9 cellular contexts compared by ENCODE assay signal in the genomic region with DNA sequence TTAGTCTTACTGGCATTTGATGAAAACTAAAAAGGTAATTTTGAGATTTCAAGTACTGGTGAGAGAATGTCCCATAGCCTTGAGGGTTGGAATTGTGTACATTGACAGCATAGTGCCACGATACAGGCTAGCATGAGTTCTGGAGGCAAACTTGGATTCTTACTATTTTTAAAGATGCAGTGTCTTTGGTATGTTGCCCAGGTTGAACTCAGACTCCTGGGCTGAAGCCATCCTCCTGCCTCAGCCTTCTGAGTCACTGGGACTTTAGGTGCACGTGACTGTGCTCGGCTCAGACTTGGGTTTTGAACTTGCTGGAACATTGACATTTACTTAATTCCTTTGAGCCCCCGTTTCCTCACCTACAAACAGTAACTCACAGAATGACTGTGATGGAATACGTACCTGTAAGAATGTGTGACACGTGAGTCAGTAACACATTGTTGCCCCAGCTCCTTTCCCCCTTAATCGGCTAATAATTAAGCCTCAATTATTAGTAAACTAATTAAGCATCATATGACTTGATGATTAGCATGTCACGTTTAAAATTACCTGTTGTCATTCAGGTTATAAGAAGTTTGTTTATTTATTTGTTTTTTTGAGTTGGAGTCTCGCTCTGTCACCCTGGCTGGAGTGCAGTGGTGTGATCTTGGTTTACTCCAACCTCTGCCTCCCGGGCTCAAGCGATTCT. TPM values are rescaled to one million over a fixed set of nuclear protein-coding genes. Genes with fewer than 3 reads are reported as not detected.
A peak's percentile ranks its signal among the peaks of the same experiment; 100 is the strongest.
DNase-seq lines count a peak whose midpoint lies in the region; ATAC-seq lines count a peak whose summit lies in the region.
"Had no signal": no experiment of that assay in that cellular context is flagged by ENCODE, and none has a peak within 500 bp of the region (broad histone marks: within the 10 kb centered on the region; RNA-seq: fewer than 3 reads in every experiment).

No MANE protein-coding gene starts in this region.

- H3K27me3 Mint-ChIP-seq in activated CD4-positive, alpha-beta T cell treated with anti-CD3 and anti-CD28 coated beads, Interleukin-2, amount 10 ng/mL, durations not matched to agents 7 days and 5 days, result no peaks in the 10 kb centered on the region

- H3K4me1 Mint-ChIP-seq in activated CD4-positive, alpha-beta T cell treated with anti-CD3 and anti-CD28 coated beads, Interleukin-2, amount 10 ng/mL, durations not matched to agents 7 days and 5 days, result peaks cover 46% of the 10 kb centered on the region

- no peak overlapping the region for H3K4me3 Mint-ChIP-seq in activated CD4-positive, alpha-beta T cell treated with anti-CD3 and anti-CD28 coated beads, Interleukin-2, amount 10 ng/mL, durations not matched to agents 7 days and 5 days

- H3K36me3 Mint-ChIP-seq in activated CD4-positive, alpha-beta T cell treated with anti-CD3 and anti-CD28 coated beads, Interleukin-2, amount 10 ng/mL, durations not matched to agents 7 days and 5 days (ENCODE audit: low read depth), result peaks cover 14% of the 10 kb centered on the region

- H3K36me3 ChIP-seq in skeletal muscle satellite cell (ENCODE audit: insufficient read depth, low read length) (peaks cover 6% of the 10 kb centered on the region), H7 (replicated peaks; ENCODE audit: control insufficient read depth, insufficient read depth, low read length) (0 out of 2 replicates have a peak, but pooled peaks cover 2% of the 10 kb centered on the region)

- POLR2A ChIA-PET in activated CD4-positive, alpha-beta T cell treated with anti-CD3 and anti-CD28 coated beads, Interleukin-2, amount 10 ng/mL, durations not matched to agents 7 days and 5 days (lab: Charles Lee), result no interaction called here

- H3K4me3 ChIP-seq in skeletal muscle satellite cell (ENCODE audit: low read length) (peak overlapping the region; percentile 21), H7 (ENCODE audit: insufficient read depth, low read depth, low read length) (no peak overlapping the region)

- H3K27me3 ChIP-seq in skeletal muscle satellite cell (ENCODE audit: control insufficient read depth, insufficient read depth, low read length) (no peaks in the 10 kb centered on the region), H7 (ENCODE audit: control insufficient read depth, insufficient read depth, low read length) (no peaks in the 10 kb centered on the region)

- H3K27ac Mint-ChIP-seq in activated CD4-positive, alpha-beta T cell treated with anti-CD3 and anti-CD28 coated beads, Interleukin-2, amount 10 ng/mL, durations not matched to agents 7 days and 5 days, result peak overlapping the region; percentile 13

- CTCF ChIA-PET in activated CD4-positive, alpha-beta T cell treated with anti-CD3 and anti-CD28 coated beads, Interleukin-2, amount 10 ng/mL, durations not matched to agents 7 days and 5 days (lab: Charles Lee), result interaction anchor here (1.5 kb wide), 1 partner anchor 10 kb away, joined by 3 read pairs; a partner anchor contains a TSS

- peaks cover 28% of the 10 kb centered on the region for H3K4me1 ChIP-seq in skeletal muscle satellite cell (ENCODE audit: control insufficient read depth, insufficient read depth, low read length)

- no peak for ATAC-seq in HG03432 (IDR thresholded peaks at IDR 0.05; ENCODE audit: unreplicated experiment)

- H3K9ac ChIP-seq in skeletal muscle satellite cell (ENCODE audit: low read depth, low read length), result no peak overlapping the region

- peak overlapping the region; percentile 62 for H3K4me2 ChIP-seq in skeletal muscle satellite cell (ENCODE audit: low read length)

- no peaks in the 10 kb centered on the region for H3K9me3 ChIP-seq in skeletal muscle satellite cell (replicated peaks; ENCODE audit: low read length)

- no peaks in the 10 kb centered on the region for H3K9me3 Mint-ChIP-seq in activated CD4-positive, alpha-beta T cell treated with anti-CD3 and anti-CD28 coated beads, Interleukin-2, amount 10 ng/mL, durations not matched to agents 7 days and 5 days

- DNase-seq in ELR (ENCODE audit: low read depth), result peak; percentile 88
- DNase-seq in activated CD4-positive, alpha-beta T cell treated with anti-CD3 and anti-CD28 coated beads, Interleukin-2, amount 10 ng/mL, durations not matched to agents 7 days and 5 days, result no peak
- peak; percentile 83 for DNase-seq in fibroblast of the conjunctiva (ENCODE audit: low read depth)
- DNase-seq in NCI-H1092 treated with DMSO at 0.1 percent for 48 hours (lab: John Stamatoyannopoulos, UW), result no peak
- no peak for DNase-seq in H7
- DNase-seq in NCI-H524 (lab: John Stamatoyannopoulos, UW), result no peak
- DNase-seq: stimulated activated naive CD4-positive, alpha-beta T cell treated with Interleukin-2 at 50 U/mL for 16 hours had no signal

RNA-seq across cellular contexts. Expression of a gene that starts 10.6 kb away (rescaled TPM):
- 10 to 100 TPM; 67.8 to 68.9 TPM for total RNA-seq in activated CD4-positive, alpha-beta T cell treated with anti-CD3 and anti-CD28 coated beads, Interleukin-2, amount 10 ng/mL, durations not matched to agents 7 days and 5 days
- 52.2 and 65.4 TPM in 2 replicates for total RNA-seq in skeletal muscle satellite cell (2012; rRNA removed)
- total RNA-seq in H7 (2014; rRNA removed; shearing (Covaris generic)), result 206 and 230 TPM in 2 replicates

Comparison
In these comparisons a context has a peak if more than half of its experiments do, and no peak if none do; other contexts are left out.
1. DNase-seq: peak in ELR (single experiment) and fibroblast of the conjunctiva (single experiment); none in activated CD4-positive, alpha-beta T cell treated with anti-CD3 and anti-CD28 coated beads, Interleukin-2, amount 10 ng/mL, durations not matched to agents 7 days and 5 days (single experiment), NCI-H1092 treated with DMSO at 0.1 percent for 48 hours (single experiment), H7 (single experiment) and NCI-H524 (0 of 2).